In genomic region chr3:122085666-122086065, GRCh38 we compare ENCODE assay signal across 20 cellular contexts. TPM values are rescaled to one million over a fixed set of nuclear protein-coding genes. Genes with fewer than 3 reads are reported as not detected.
A peak's percentile ranks its signal among the peaks of the same experiment; 100 is the strongest.
DNase-seq lines count a peak whose midpoint lies in the region; ATAC-seq and TF ChIP-seq lines count a peak whose summit lies in the region.
"Had no signal": no experiment of that assay in that cellular context is flagged by ENCODE, and none has a peak within 500 bp of the region (broad histone marks: within the 10 kb centered on the region; RNA-seq: fewer than 3 reads in every experiment).

No MANE protein-coding gene starts in this region.

- H3K9ac ChIP-seq in colonic mucosa (ENCODE audit: low read depth in 2 of 2, low read length in 2 of 2), result no peak overlapping the region
- H3K9ac ChIP-seq: parathyroid adenoma had no signal

- H3K36me3 ChIP-seq in colonic mucosa, result no peaks in the 10 kb centered on the region
- H3K36me3 ChIP-seq: left lung, SJCRH30 had no signal

- no peaks in the 10 kb centered on the region for H3K27me3 ChIP-seq in colonic mucosa
- H3K27me3 ChIP-seq: left lung, SJCRH30 had no signal

- no peak overlapping the region for H3K27ac ChIP-seq in colonic mucosa
- H3K27ac ChIP-seq: left lung, parathyroid adenoma, SJCRH30 had no signal

- DNase-seq in AG08396 (ENCODE audit: low spot score) (peak; percentile 14), EH (ENCODE audit: low read depth) (peak; percentile 6), MV-4-11 (lab: John Stamatoyannopoulos, UW) (peak; percentile 71), amniotic epithelial cell (ENCODE audit: low read depth) (peak; percentile 15), colonic mucosa (no peak), GM10266 (ENCODE audit: extremely low spot score) (no peak), epidermal melanocyte (ENCODE audit: insufficient read length, low spot score) (no peak)
- DNase-seq: activated CD8-positive, alpha-beta T cell treated with anti-CD3 and anti-CD28 coated beads for 36 hours; amygdala; DMS 273 treated with DMSO at 0.1 percent for 48 hours; left lung; NCI-H1092 treated with DMSO at 0.1 percent for 48 hours; NCI-H82; SJCRH30; small intestine; stimulated activated naive CD4-positive, alpha-beta T cell treated with Interleukin-2 at 50 U/mL for 16 hours; T1000 had no signal

- H3K4me3 ChIP-seq in colonic mucosa, result no peak overlapping the region
- H3K4me3 ChIP-seq: left lung, SJCRH30 had no signal

- intact Hi-C loops in colonic mucosa (cut with DNase I), result no loop called here

- no peaks in the 10 kb centered on the region for H3K9me3 ChIP-seq in colonic mucosa
- H3K9me3 ChIP-seq: left lung, SJCRH30 had no signal

- no peak for ATAC-seq in GM21423 (IDR thresholded peaks at IDR 0.05; ENCODE audit: unreplicated experiment)
- ATAC-seq: activated CD8-positive, alpha-beta T cell treated with anti-CD3 and anti-CD28 coated beads for 36 hours; activated T-helper 17 cell treated with anti-CD3 and anti-CD28 coated beads, Interleukin-2, amount 50 U/mL, for 72 hours; left lung had no signal

- no peaks in the 10 kb centered on the region for H3K4me1 ChIP-seq in colonic mucosa
- H3K4me1 ChIP-seq: left lung, SJCRH30 had no signal

- TF ChIP-seq CTCF in colonic mucosa (IDR thresholded peaks at IDR 0.05) (no peak), GM10266 (IDR thresholded peaks at IDR 0.05; ENCODE audit: control insufficient read depth, insufficient read depth, low read depth, missing control alignments) (no peak)

RNA-seq across cellular contexts. Expression of gene CD86, which starts 30.5 kb away (rescaled TPM):
- total RNA-seq in colonic mucosa, result 1 to 10 TPM in 1 of 2 donors, under 1 TPM in 1; 0.57 to 5.6 TPM
- total RNA-seq: SJCRH30 had no signal

Comparison
In these comparisons a context has a peak if more than half of its experiments do, and no peak if none do; other contexts are left out.
1. DNase-seq: peak in AG08396 (single experiment), EH (single experiment), MV-4-11 (single experiment) and amniotic epithelial cell (single experiment); none in colonic mucosa (single experiment), GM10266 (single experiment) and epidermal melanocyte (single experiment).